23 cellular contexts compared by ENCODE assay signal in the genomic region with DNA sequence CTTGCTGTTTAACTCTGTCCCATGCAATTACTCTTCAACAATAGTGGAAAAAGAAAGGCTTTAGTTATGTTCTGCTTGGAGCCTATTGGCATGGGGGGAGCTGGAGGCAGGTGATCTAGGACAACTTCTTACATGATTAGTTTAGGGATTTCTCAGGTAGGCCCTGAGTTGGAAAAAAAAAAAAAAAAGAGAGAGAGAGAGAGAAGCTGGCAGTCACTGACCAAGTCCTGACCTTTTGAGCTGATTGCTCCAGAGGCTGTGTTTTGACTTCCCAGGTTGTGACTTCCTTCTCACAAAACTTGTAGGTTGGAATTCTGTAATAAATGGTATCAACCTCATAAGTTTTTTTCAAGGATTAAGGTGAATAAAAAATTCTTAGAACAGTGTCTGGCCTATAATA. TPM values are rescaled to one million over a fixed set of nuclear protein-coding genes. Genes with fewer than 3 reads are reported as not detected.
DNase-seq lines count a peak whose midpoint lies in the region; ATAC-seq, FAIRE-seq and TF ChIP-seq lines count a peak whose summit lies in the region.
"Had no signal": no experiment of that assay in that cellular context is flagged by ENCODE, and none has a peak within 500 bp of the region (broad histone marks: within the 10 kb centered on the region; RNA-seq: fewer than 3 reads in every experiment).

No MANE protein-coding gene starts in this region.

- H3K4me3 ChIP-seq in A549 (no peak overlapping the region), RWPE2 (ENCODE audit: severe bottlenecking) (no peak overlapping the region), HepG2 (replicated peaks in 1 of 3; ENCODE audit: insufficient read depth in 1 of 3, low read depth in 2 of 3, low read length in 3 of 3) (no peak overlapping the region), neural progenitor cell (no peak overlapping the region), thyroid gland (replicated peaks in 1 of 3) (no peak overlapping the region)
- H3K4me3 ChIP-seq: GM12878, GM23338 had no signal

- CTCF ChIA-PET in A549 (lab: Yijun Ruan, JAX) = interaction anchor here (3.0 kb wide), 1 partner anchor 26 kb away, joined by 14 read pairs; no protein-coding TSS in a partner anchor
- CTCF ChIA-PET in HepG2 (lab: Yijun Ruan, JAX; ENCODE audit: low intra/inter-chr PET ratio, low total read pairs) = no interaction called here

- intact Hi-C loops in HepG2 (cut with micrococcal nuclease; ENCODE audit: unreplicated experiment) = no loop called here
- intact Hi-C loops in thyroid gland (cut with DNase I) = no loop called here

- no peak for ATAC-seq in A549
- no peak for ATAC-seq in RWPE2 (ENCODE audit: low read depth)
- ATAC-seq in HepG2 = peak; percentile 30; the same call in 1 of the 3 replicates
- ATAC-seq: GM12878, HCT116 had no signal

- FAIRE-seq in A549 (lab: Jason Lieb, UNC) (no peak), HepG2 (lab: Jason Lieb, UNC) (no peak)
- FAIRE-seq: A204.1, GM12878, GM19239 had no signal

- no peak overlapping the region for H3K27ac Mint-ChIP-seq in neural progenitor cell
- H3K27ac Mint-ChIP-seq: CD4-positive, alpha-beta memory T cell; GM23338; H9 had no signal

- POLR2A ChIA-PET in A549 (lab: Yijun Ruan, JAX) = no interaction called here
- POLR2A ChIA-PET in HepG2 (lab: Yijun Ruan, JAX) = no interaction called here

- TF ChIP-seq POLR2A in A549 (IDR thresholded peaks at IDR 0.05; ENCODE audit: low read length) (no peak), HepG2 (IDR thresholded peaks at IDR 0.05; ENCODE audit: insufficient read depth in 1 of 2, low read depth in 2 of 2, low read length in 2 of 2) (no peak), thyroid gland (IDR thresholded peaks at IDR 0.05) (no peak)

- peak overlapping the region; percentile 85; the same call in 2 of the 3 replicates for H3K4me2 ChIP-seq in A549
- no peak overlapping the region for H3K4me2 ChIP-seq in HepG2 (ENCODE audit: low read depth, low read length)
- H3K4me2 ChIP-seq in neural progenitor cell = no peak overlapping the region
- H3K4me2 ChIP-seq: GM23338 had no signal

- H3K27me3 ChIP-seq in RWPE2 (ENCODE audit: insufficient read depth, poor library complexity, severe bottlenecking) (no peaks in the 10 kb centered on the region), HepG2 (ENCODE audit: control insufficient read depth in 1 of 2, insufficient read depth in 2 of 2, low read length in 2 of 2) (no peaks in the 10 kb centered on the region), neural progenitor cell (no peaks in the 10 kb centered on the region), thyroid gland (no peaks in the 10 kb centered on the region)

- no peaks in the 10 kb centered on the region for H4K20me1 ChIP-seq in HepG2 (ENCODE audit: insufficient read depth, low read length)
- H4K20me1 ChIP-seq in neural progenitor cell (ENCODE audit: low read depth) = peaks cover 30% of the 10 kb centered on the region

- H2AFZ ChIP-seq in HepG2 (ENCODE audit: low read length) = no peak overlapping the region
- H2AFZ ChIP-seq in neural progenitor cell (replicated peaks) = no peak overlapping the region
- H2AFZ ChIP-seq: GM23338 had no signal

- peaks cover 51% of the 10 kb centered on the region for H3K4me1 ChIP-seq in A549
- H3K4me1 ChIP-seq in RWPE2 (ENCODE audit: insufficient read depth, poor library complexity, severe bottlenecking) = peaks cover 28% of the 10 kb centered on the region
- peaks cover 41% of the 10 kb centered on the region for H3K4me1 ChIP-seq in HepG2 (ENCODE audit: insufficient read depth, low read length)
- H3K4me1 ChIP-seq in neural progenitor cell = peaks cover 29% of the 10 kb centered on the region
- no peaks in the 10 kb centered on the region for H3K4me1 ChIP-seq in thyroid gland

- H3K9ac ChIP-seq in HepG2 (ENCODE audit: insufficient read depth, low read depth, low read length) (no peak overlapping the region), neural progenitor cell (no peak overlapping the region)

- TF ChIP-seq CTCF in A549 (IDR thresholded peaks at IDR 0.05) (no peak), RWPE2 (IDR thresholded peaks at IDR 0.05; ENCODE audit: poor library complexity, severe bottlenecking) (no peak), HepG2 (CRISPR knock-in tag; IDR thresholded peaks at IDR 0.05) (no peak), neural progenitor cell (IDR thresholded peaks at IDR 0.05) (no peak), thyroid gland (IDR thresholded peaks at IDR 0.05) (no peak)

- peaks cover 18% of the 10 kb centered on the region for H3K4me1 Mint-ChIP-seq in neural progenitor cell
- H3K4me1 Mint-ChIP-seq: CD4-positive, alpha-beta memory T cell had no signal

- no TSS peak for BruUV-seq in HepG2 (replicated peaks; lab: Mats Ljungman, UMichigan)

- H3F3A ChIP-seq in neural progenitor cell (ENCODE audit: low read depth) = peaks cover 62% of the 10 kb centered on the region

- DNase-seq in A549 (ENCODE audit: low read depth in 1 of 2, low spot score in 1 of 2) (no peak), RWPE2 (ENCODE audit: low spot score) (no peak), HepG2 (ENCODE audit: low spot score) (no peak), neural progenitor cell (ENCODE audit: low spot score) (no peak), thyroid gland (no peak), DMS53 treated with DMSO at 0.1 percent for 48 hours (lab: John Stamatoyannopoulos, UW; ENCODE audit: unreplicated experiment) (no peak)
- no peak for DNase-seq in activated CD4-positive, alpha-beta T cell treated with anti-CD3 and anti-CD28 coated beads for 1 hour
- DNase-seq: ACHN; C1 segment of cervical spinal cord; CD4-positive, alpha-beta memory T cell; COR-L47; DMS153; DMS79; EL; GDM1; H9 had no signal

- in situ Hi-C loops in HepG2 (cut with HindIII; ENCODE audit: extremely low pct_ligation_motif_present, low pct_unique_long_range_greater_than_20kb) = no loop called here

- no peaks in the 10 kb centered on the region for H3K9me3 Mint-ChIP-seq in neural progenitor cell
- H3K9me3 Mint-ChIP-seq: CD4-positive, alpha-beta memory T cell; GM23338; H9 had no signal

- H3K79me2 ChIP-seq in HepG2 (ENCODE audit: insufficient read depth, low read length) (no peaks in the 10 kb centered on the region), neural progenitor cell (ENCODE audit: low read depth) (peaks cover 55% of the 10 kb centered on the region)

- TF ChIP-seq RAD21 in A549 (conservative IDR thresholded peaks at IDR 0.05 in 1 of 2, IDR thresholded peaks at IDR 0.05 in 1 of 2) (no peak), HepG2 (CRISPR knock-in tag; IDR thresholded peaks at IDR 0.05) (no peak)

- no peak overlapping the region for H3K4me3 Mint-ChIP-seq in neural progenitor cell
- H3K4me3 Mint-ChIP-seq: CD4-positive, alpha-beta memory T cell; GM23338; H9 had no signal

- H3K36me3 ChIP-seq in RWPE2 (ENCODE audit: low read depth) = peaks cover 65% of the 10 kb centered on the region
- no peaks in the 10 kb centered on the region for H3K36me3 ChIP-seq in HepG2 (replicated peaks in 1 of 2; ENCODE audit: control insufficient read depth in 1 of 2, insufficient read depth in 2 of 2, low read length in 2 of 2)
- H3K36me3 ChIP-seq in neural progenitor cell = peaks cover 15% of the 10 kb centered on the region
- H3K36me3 ChIP-seq in thyroid gland = no peaks in the 10 kb centered on the region

- TF ChIP-seq EP300 in A549 (IDR thresholded peaks at IDR 0.05) = no peak
- TF ChIP-seq EP300 in HepG2 (IDR thresholded peaks at IDR 0.05; ENCODE audit: low read depth in 2 of 2, low read length in 2 of 2) = no peak
- TF ChIP-seq EP300 in HepG2 (CRISPR knock-in tag; IDR thresholded peaks at IDR 0.05; ENCODE audit: borderline replicate concordance) = no peak

- H3K27me3 Mint-ChIP-seq in neural progenitor cell (ENCODE audit: insufficient read depth, low read depth) = no peaks in the 10 kb centered on the region

- H3K36me3 Mint-ChIP-seq in neural progenitor cell = no peaks in the 10 kb centered on the region
- H3K36me3 Mint-ChIP-seq: CD4-positive, alpha-beta memory T cell had no signal

- H3K27ac ChIP-seq in A549 (peak overlapping the region; percentile 12 to 86; a peak in 4 of 6 replicates), RWPE2 (ENCODE audit: poor library complexity, severe bottlenecking) (peak overlapping the region; percentile 95), HepG2 (ENCODE audit: extremely low read length, insufficient read depth, low read length) (no peak overlapping the region), neural progenitor cell (peak overlapping the region; percentile 38), thyroid gland (no peak overlapping the region)

- H3K9me3 ChIP-seq in A549 (no peaks in the 10 kb centered on the region), RWPE2 (ENCODE audit: severe bottlenecking) (no peaks in the 10 kb centered on the region), HepG2 (ENCODE audit: low read length) (no peaks in the 10 kb centered on the region), neural progenitor cell (ENCODE audit: low read depth) (no peaks in the 10 kb centered on the region), thyroid gland (no peaks in the 10 kb centered on the region)

RNA-seq across cellular contexts. Expression of gene C6orf141, which starts 7.8 kb away (rescaled TPM):
- polyA plus RNA-seq in A549 (2011; rRNA removed) = 20.5 and 24.9 TPM in 2 replicates
- 11.0 and 12.8 TPM in 2 replicates for polyA plus RNA-seq in A549 (2012; cell fraction: cytosol; rRNA removed)
- 50.8 and 65.7 TPM in 2 replicates for polyA plus RNA-seq in A549 (2012; cell fraction: nucleus; rRNA removed)
- polyA plus RNA-seq in A549 (2017; fragmentation: RNase III; extraction: RNeasy Plus Mini Kit Qiagen cat#74134 plus additional on column Dnase treatment) = 29.9 to 34.4 TPM (median 33.2 TPM) in 3 replicates
- polyA minus RNA-seq in A549 (2011; rRNA and poly(A)+ RNA removed) = 6.0 and 8.4 TPM in 2 replicates
- total RNA-seq in HepG2 (2016; rRNA removed; fragmentation: Illumina TruSeq; extraction: Trizol) = not detected in 2 replicates
- total RNA-seq in HepG2 (2016; cell fraction: cytosol; rRNA removed; fragmentation: Illumina TruSeq; extraction: Trizol; ENCODE audit: low read depth) = not detected in 2 replicates
- total RNA-seq in HepG2 (2016; cell fraction: insoluble cytoplasmic fraction; rRNA removed; fragmentation: Illumina TruSeq; extraction: Trizol) = not detected in 2 replicates
- total RNA-seq in HepG2 (2016; cell fraction: membrane; rRNA removed; fragmentation: Illumina TruSeq; extraction: Trizol) = not detected in 2 replicates
- not detected in 2 replicates for total RNA-seq in HepG2 (2016; cell fraction: nucleus; rRNA removed; fragmentation: Illumina TruSeq; extraction: Trizol)
- polyA plus RNA-seq in HepG2 (2011; rRNA removed) = 0.07 and 0.12 TPM in 2 replicates
- polyA plus RNA-seq in HepG2 (2011; cell fraction: cytosol; rRNA removed) = not detected in 2 replicates
- 0.29 TPM in 1 of 2 replicates, not detected in the other for polyA plus RNA-seq in HepG2 (2011; cell fraction: nucleus; rRNA removed)
- polyA plus RNA-seq in HepG2 (2012) = not detected in 2 replicates
- not detected in 2 replicates for polyA plus RNA-seq in HepG2 (2016; cell fraction: cytosol; fragmentation: Illumina TruSeq; extraction: Trizol; ENCODE audit: low read depth)
- not detected in 2 replicates for polyA plus RNA-seq in HepG2 (2016; cell fraction: insoluble cytoplasmic fraction; fragmentation: Illumina TruSeq; extraction: Trizol; ENCODE audit: low read depth)
- polyA plus RNA-seq in HepG2 (2016; cell fraction: membrane; fragmentation: Illumina TruSeq; extraction: Trizol; ENCODE audit: low read depth) = not detected in 2 replicates
- not detected in 2 replicates for polyA plus RNA-seq in HepG2 (2016; cell fraction: nucleus; fragmentation: Illumina TruSeq; extraction: Trizol; ENCODE audit: insufficient read depth, low read depth)
- polyA minus RNA-seq in HepG2 (2011; rRNA and poly(A)+ RNA removed; ENCODE audit: low replicate concordance) = not detected in 2 replicates
- not detected in 2 replicates for polyA minus RNA-seq in HepG2 (2011; cell fraction: cytosol; rRNA and poly(A)+ RNA removed)
- not detected in 2 replicates for polyA minus RNA-seq in HepG2 (2011; cell fraction: nucleus; rRNA and poly(A)+ RNA removed)
- total RNA-seq in neural progenitor cell (ENCODE audit: low replicate concordance) = 87.2 and 97.2 TPM in 2 replicates
- total RNA-seq in thyroid gland = 10 to 100 TPM in 2 of 4 donors, 1 to 10 TPM in 2; 7.4 to 19.8 (median 11.3) TPM
- total RNA-seq: CD4-positive, alpha-beta memory T cell; GM12878 had no signal
- polyA plus RNA-seq: CD4-positive, alpha-beta memory T cell had no signal

RNA-seq across cellular contexts. Expression of gene GLYATL3, which starts 58.5 kb away (rescaled TPM):
- polyA plus RNA-seq in A549 (2011; rRNA removed) = not detected in 2 replicates
- polyA plus RNA-seq in A549 (2012; cell fraction: cytosol; rRNA removed) = not detected in 2 replicates
- not detected in 2 replicates for polyA plus RNA-seq in A549 (2012; cell fraction: nucleus; rRNA removed)
- polyA plus RNA-seq in A549 (2017; fragmentation: RNase III; extraction: RNeasy Plus Mini Kit Qiagen cat#74134 plus additional on column Dnase treatment) = not detected in 3 replicates
- not detected in 2 replicates for polyA minus RNA-seq in A549 (2011; rRNA and poly(A)+ RNA removed)
- not detected in 2 replicates for total RNA-seq in HepG2 (2016; rRNA removed; fragmentation: Illumina TruSeq; extraction: Trizol)
- not detected in 2 replicates for total RNA-seq in HepG2 (2016; cell fraction: cytosol; rRNA removed; fragmentation: Illumina TruSeq; extraction: Trizol; ENCODE audit: low read depth)
- total RNA-seq in HepG2 (2016; cell fraction: insoluble cytoplasmic fraction; rRNA removed; fragmentation: Illumina TruSeq; extraction: Trizol) = not detected in 2 replicates
- not detected in 2 replicates for total RNA-seq in HepG2 (2016; cell fraction: membrane; rRNA removed; fragmentation: Illumina TruSeq; extraction: Trizol)
- not detected in 2 replicates for total RNA-seq in HepG2 (2016; cell fraction: nucleus; rRNA removed; fragmentation: Illumina TruSeq; extraction: Trizol)
- 0.05 TPM in 1 of 2 replicates, not detected in the other for polyA plus RNA-seq in HepG2 (2011; rRNA removed)
- not detected in 2 replicates for polyA plus RNA-seq in HepG2 (2011; cell fraction: cytosol; rRNA removed)
- polyA plus RNA-seq in HepG2 (2011; cell fraction: nucleus; rRNA removed) = not detected in 2 replicates
- not detected in 2 replicates for polyA plus RNA-seq in HepG2 (2012)
- not detected in 2 replicates for polyA plus RNA-seq in HepG2 (2016; cell fraction: cytosol; fragmentation: Illumina TruSeq; extraction: Trizol; ENCODE audit: low read depth)
- polyA plus RNA-seq in HepG2 (2016; cell fraction: insoluble cytoplasmic fraction; fragmentation: Illumina TruSeq; extraction: Trizol; ENCODE audit: low read depth) = not detected in 2 replicates
- not detected in 2 replicates for polyA plus RNA-seq in HepG2 (2016; cell fraction: membrane; fragmentation: Illumina TruSeq; extraction: Trizol; ENCODE audit: low read depth)
- not detected in 2 replicates for polyA plus RNA-seq in HepG2 (2016; cell fraction: nucleus; fragmentation: Illumina TruSeq; extraction: Trizol; ENCODE audit: insufficient read depth, low read depth)
- not detected in 2 replicates for polyA minus RNA-seq in HepG2 (2011; rRNA and poly(A)+ RNA removed; ENCODE audit: low replicate concordance)
- not detected in 2 replicates for polyA minus RNA-seq in HepG2 (2011; cell fraction: cytosol; rRNA and poly(A)+ RNA removed)
- not detected in 2 replicates for polyA minus RNA-seq in HepG2 (2011; cell fraction: nucleus; rRNA and poly(A)+ RNA removed)
- total RNA-seq in neural progenitor cell (ENCODE audit: low replicate concordance) = not detected in 2 replicates
- not detected for total RNA-seq in thyroid gland
- total RNA-seq: CD4-positive, alpha-beta memory T cell; GM12878; GM23338; H4; H9 had no signal
- polyA plus RNA-seq: BJ; CD4-positive, alpha-beta memory T cell; GM12878; GM23338 had no signal

Comparison
In these comparisons a context has a peak if more than half of its experiments do, and no peak if none do; other contexts are left out.
1. H3K27ac ChIP-seq: peak in A549 (2 of 2), RWPE2 (single experiment) and neural progenitor cell (single experiment); none in HepG2 (single experiment) and thyroid gland (0 of 3).
2. RNA of gene C6orf141, which starts 7.8 kb away (total RNA-seq): 87.2 to 97.2 TPM in neural progenitor cell and 7.4 to 19.8 TPM in thyroid gland; not detected in HepG2; every median in the first group is over 4 times any median in the second.